1 cellular context compared by ENCODE assay signal in the genomic region with DNA sequence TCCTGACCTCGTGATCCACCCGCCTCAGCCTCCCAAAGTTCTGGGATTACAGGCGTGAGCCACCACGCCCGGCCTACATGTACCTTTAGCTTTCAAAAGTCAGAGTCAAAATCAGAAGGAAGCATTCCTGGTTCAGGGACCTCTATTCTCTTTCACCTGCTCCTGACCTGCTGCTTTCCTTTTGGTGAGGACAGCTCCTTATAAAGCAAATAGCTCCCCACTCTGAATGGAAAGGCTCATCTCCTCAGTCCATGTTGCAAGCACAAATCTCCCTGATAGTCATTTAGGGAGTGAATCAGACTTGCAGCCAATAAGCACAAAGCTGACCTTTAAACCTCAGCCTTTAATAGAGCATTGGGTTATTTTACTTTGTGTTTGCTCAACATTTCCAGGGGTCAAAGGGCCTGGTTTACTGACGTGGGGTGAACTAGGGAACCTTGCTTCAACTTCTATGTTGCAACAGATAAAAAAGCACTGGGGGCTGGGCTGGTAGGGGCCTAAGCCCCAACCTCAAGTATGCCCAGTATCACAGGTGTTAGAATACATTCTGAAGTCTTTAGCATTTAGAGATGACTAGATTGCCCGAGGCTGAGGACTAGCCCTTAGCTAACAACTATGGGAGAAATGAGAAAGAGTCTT.
TF ChIP-seq lines count a peak whose summit lies in the region.

No MANE protein-coding gene starts in this region.

TF ChIP-seq in HepG2, 621 proteins besides CTCF, POLR2A, EP300 and RAD21 (continued from another document and continues in another):
- TF ChIP-seq, protein P1, sequence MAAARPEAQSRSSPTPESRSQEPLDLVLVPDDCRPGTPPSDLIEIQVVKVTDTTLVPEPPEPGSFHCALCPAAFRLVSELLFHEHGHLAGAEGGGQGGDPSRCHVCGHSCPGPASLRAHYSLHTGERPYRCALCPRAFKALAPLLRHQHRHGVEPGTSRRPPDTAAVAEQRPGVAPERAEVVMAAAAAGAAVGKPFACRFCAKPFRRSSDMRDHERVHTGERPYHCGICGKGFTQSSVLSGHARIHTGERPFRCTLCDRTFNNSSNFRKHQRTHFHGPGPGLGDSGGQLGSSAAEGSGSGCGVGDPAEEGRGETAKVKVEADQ (CRISPR knock-in tag; IDR thresholded peaks at IDR 0.05; ENCODE audit: borderline replicate concordance), result no peak
- TF ChIP-seq MAZ (IDR thresholded peaks at IDR 0.05; ENCODE audit: borderline replicate concordance, low read depth, low read length), result no peak
- peak; percentile 74 for TF ChIP-seq MAZ (CRISPR knock-in tag; IDR thresholded peaks at IDR 0.05; ENCODE audit: low read depth)
- TF ChIP-seq, protein P2, sequence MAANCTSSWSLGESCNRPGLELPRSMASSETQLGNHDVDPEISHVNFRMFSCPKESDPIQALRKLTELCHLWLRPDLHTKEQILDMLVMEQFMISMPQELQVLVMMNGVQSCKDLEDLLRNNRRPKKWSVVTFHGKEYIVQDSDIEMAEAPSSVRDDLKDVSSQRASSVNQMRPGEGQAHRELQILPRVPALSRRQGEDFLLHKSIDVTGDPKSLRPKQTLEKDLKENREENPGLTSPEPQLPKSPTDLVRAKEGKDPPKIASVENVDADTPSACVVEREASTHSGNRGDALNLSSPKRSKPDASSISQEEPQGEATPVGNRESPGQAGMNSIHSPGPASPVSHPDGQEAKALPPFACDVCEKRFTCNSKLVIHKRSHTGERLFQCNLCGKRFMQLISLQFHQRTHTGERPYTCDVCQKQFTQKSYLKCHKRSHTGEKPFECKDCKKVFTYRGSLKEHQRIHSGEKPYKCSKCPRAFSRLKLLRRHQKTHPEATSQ (CRISPR knock-in tag; IDR thresholded peaks at IDR 0.05; ENCODE audit: borderline replicate concordance), result peak; percentile 74; the same call in 1 of the 2 replicates
- no peak for TF ChIP-seq TCF7L2 (IDR thresholded peaks at IDR 0.05; ENCODE audit: low read depth, low read length)
- TF ChIP-seq GZF1 (CRISPR knock-in tag; IDR thresholded peaks at IDR 0.05), result peak; percentile 35; the same call in 1 of the 2 replicates
- peak; percentile 61 for TF ChIP-seq ZNF792 (CRISPR knock-in tag; IDR thresholded peaks at IDR 0.05)
- TF ChIP-seq TBP (CRISPR knock-in tag; IDR thresholded peaks at IDR 0.05), result 0 out of 2 replicates have a peak, but pooled peaks have one; percentile 28
- TF ChIP-seq, protein P3, sequence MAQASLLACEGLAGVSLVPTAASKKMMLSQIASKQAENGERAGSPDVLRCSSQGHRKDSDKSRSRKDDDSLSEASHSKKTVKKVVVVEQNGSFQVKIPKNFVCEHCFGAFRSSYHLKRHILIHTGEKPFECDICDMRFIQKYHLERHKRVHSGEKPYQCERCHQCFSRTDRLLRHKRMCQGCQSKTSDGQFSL (CRISPR knock-in tag; IDR thresholded peaks at IDR 0.05), result 0 out of 2 replicates have a peak, but pooled peaks have one; percentile 51
- TF ChIP-seq NRL (CRISPR knock-in tag; IDR thresholded peaks at IDR 0.05; ENCODE audit: borderline replicate concordance), result no peak
- no peak for TF ChIP-seq RAD51 (IDR thresholded peaks at IDR 0.05; ENCODE audit: borderline replicate concordance)
- TF ChIP-seq, protein P4, sequence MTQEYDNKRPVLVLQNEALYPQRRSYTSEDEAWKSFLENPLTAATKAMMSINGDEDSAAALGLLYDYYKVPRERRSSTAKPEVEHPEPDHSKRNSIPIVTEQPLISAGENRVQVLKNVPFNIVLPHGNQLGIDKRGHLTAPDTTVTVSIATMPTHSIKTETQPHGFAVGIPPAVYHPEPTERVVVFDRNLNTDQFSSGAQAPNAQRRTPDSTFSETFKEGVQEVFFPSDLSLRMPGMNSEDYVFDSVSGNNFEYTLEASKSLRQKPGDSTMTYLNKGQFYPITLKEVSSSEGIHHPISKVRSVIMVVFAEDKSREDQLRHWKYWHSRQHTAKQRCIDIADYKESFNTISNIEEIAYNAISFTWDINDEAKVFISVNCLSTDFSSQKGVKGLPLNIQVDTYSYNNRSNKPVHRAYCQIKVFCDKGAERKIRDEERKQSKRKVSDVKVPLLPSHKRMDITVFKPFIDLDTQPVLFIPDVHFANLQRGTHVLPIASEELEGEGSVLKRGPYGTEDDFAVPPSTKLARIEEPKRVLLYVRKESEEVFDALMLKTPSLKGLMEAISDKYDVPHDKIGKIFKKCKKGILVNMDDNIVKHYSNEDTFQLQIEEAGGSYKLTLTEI (CRISPR knock-in tag; conservative IDR thresholded peaks at IDR 0.05), result no peak
- no peak for TF ChIP-seq ZNF30 (CRISPR knock-in tag; IDR thresholded peaks at IDR 0.05)
- peak; percentile 97 for TF ChIP-seq HMG20A (CRISPR knock-in tag; IDR thresholded peaks at IDR 0.05; ENCODE audit: borderline replicate concordance)
- TF ChIP-seq, protein P5, sequence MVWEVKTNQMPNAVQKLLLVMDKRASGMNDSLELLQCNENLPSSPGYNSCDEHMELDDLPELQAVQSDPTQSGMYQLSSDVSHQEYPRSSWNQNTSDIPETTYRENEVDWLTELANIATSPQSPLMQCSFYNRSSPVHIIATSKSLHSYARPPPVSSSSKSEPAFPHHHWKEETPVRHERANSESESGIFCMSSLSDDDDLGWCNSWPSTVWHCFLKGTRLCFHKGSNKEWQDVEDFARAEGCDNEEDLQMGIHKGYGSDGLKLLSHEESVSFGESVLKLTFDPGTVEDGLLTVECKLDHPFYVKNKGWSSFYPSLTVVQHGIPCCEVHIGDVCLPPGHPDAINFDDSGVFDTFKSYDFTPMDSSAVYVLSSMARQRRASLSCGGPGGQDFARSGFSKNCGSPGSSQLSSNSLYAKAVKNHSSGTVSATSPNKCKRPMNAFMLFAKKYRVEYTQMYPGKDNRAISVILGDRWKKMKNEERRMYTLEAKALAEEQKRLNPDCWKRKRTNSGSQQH (CRISPR knock-in tag; IDR thresholded peaks at IDR 0.05; ENCODE audit: low read depth), result peak; percentile 57; the same call in 1 of the 2 replicates
- peak; percentile 93 for TF ChIP-seq HMG20B (CRISPR knock-in tag; conservative IDR thresholded peaks at IDR 0.05)
- TF ChIP-seq ELF1 (CRISPR knock-in tag; IDR thresholded peaks at IDR 0.05), result peak; percentile 23; the same call in 1 of the 2 replicates
- TF ChIP-seq, protein P6, sequence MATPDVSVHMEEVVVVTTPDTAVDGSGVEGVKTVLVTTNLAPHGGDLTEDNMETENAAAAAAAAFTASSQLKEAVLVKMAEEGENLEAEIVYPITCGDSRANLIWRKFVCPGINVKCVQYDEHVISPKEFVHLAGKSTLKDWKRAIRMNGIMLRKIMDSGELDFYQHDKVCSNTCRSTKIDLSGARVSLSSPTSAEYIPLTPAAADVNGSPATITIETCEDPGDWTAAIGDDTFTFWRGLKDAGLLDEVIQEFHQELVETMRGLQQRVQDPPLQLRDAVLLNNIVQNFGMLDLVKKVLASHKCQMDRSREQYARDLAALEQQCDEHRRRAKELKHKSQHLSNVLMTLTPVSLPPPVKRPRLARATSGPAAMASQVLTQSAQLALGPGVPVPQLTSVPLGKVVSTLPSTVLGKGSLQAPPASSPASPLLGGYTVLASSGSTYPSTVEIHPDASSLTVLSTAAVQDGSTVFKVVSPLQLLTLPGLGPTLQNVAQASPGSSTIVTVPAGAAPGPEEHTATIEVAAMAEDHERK (CRISPR knock-in tag; IDR thresholded peaks at IDR 0.05; ENCODE audit: low read depth), result no peak; the same call in 1 of the 2 replicates
- peak; percentile 93 for TF ChIP-seq TCF7 (IDR thresholded peaks at IDR 0.05; ENCODE audit: low read depth)
- no peak for TF ChIP-seq KDM1A (CRISPR knock-in tag; IDR thresholded peaks at IDR 0.05)
- peak; percentile 87 for TF ChIP-seq DPF2 (CRISPR knock-in tag; IDR thresholded peaks at IDR 0.05; ENCODE audit: borderline replicate concordance, low read depth)
- TF ChIP-seq FLYWCH1 (CRISPR knock-in tag; IDR thresholded peaks at IDR 0.05), result no peak
- TF ChIP-seq FIP1L1 (IDR thresholded peaks at IDR 0.05; ENCODE audit: borderline replicate concordance, insufficient read depth, low read depth, low read length), result no peak
- TF ChIP-seq ZNF260 (CRISPR knock-in tag; IDR thresholded peaks at IDR 0.05; ENCODE audit: borderline replicate concordance, low read depth), result no peak
- TF ChIP-seq HNF4G (IDR thresholded peaks at IDR 0.05; ENCODE audit: borderline replicate concordance, low read depth, low read length), result peak; percentile 99
- TF ChIP-seq HNF4G (CRISPR knock-in tag; IDR thresholded peaks at IDR 0.05; ENCODE audit: borderline replicate concordance, low read depth), result peak; percentile 97
- TF ChIP-seq, protein P7, sequence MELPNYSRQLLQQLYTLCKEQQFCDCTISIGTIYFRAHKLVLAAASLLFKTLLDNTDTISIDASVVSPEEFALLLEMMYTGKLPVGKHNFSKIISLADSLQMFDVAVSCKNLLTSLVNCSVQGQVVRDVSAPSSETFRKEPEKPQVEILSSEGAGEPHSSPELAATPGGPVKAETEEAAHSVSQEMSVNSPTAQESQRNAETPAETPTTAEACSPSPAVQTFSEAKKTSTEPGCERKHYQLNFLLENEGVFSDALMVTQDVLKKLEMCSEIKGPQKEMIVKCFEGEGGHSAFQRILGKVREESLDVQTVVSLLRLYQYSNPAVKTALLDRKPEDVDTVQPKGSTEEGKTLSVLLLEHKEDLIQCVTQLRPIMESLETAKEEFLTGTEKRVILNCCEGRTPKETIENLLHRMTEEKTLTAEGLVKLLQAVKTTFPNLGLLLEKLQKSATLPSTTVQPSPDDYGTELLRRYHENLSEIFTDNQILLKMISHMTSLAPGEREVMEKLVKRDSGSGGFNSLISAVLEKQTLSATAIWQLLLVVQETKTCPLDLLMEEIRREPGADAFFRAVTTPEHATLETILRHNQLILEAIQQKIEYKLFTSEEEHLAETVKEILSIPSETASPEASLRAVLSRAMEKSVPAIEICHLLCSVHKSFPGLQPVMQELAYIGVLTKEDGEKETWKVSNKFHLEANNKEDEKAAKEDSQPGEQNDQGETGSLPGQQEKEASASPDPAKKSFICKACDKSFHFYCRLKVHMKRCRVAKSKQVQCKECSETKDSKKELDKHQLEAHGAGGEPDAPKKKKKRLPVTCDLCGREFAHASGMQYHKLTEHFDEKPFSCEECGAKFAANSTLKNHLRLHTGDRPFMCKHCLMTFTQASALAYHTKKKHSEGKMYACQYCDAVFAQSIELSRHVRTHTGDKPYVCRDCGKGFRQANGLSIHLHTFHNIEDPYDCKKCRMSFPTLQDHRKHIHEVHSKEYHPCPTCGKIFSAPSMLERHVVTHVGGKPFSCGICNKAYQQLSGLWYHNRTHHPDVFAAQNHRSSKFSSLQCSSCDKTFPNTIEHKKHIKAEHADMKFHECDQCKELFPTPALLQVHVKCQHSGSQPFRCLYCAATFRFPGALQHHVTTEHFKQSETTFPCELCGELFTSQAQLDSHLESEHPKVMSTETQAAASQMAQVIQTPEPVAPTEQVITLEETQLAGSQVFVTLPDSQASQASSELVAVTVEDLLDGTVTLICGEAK (IDR thresholded peaks at IDR 0.05), result no peak
- TF ChIP-seq, protein P7 (CRISPR knock-in tag; IDR thresholded peaks at IDR 0.05), result peak; percentile 70; the same call in 1 of the 2 replicates
- TF ChIP-seq ZNF451 (CRISPR knock-in tag; IDR thresholded peaks at IDR 0.05), result 0 out of 2 replicates have a peak, but pooled peaks have one; percentile 62
- no peak for TF ChIP-seq ZNF546 (CRISPR knock-in tag; conservative IDR thresholded peaks at IDR 0.05)
- TF ChIP-seq, protein P8, sequence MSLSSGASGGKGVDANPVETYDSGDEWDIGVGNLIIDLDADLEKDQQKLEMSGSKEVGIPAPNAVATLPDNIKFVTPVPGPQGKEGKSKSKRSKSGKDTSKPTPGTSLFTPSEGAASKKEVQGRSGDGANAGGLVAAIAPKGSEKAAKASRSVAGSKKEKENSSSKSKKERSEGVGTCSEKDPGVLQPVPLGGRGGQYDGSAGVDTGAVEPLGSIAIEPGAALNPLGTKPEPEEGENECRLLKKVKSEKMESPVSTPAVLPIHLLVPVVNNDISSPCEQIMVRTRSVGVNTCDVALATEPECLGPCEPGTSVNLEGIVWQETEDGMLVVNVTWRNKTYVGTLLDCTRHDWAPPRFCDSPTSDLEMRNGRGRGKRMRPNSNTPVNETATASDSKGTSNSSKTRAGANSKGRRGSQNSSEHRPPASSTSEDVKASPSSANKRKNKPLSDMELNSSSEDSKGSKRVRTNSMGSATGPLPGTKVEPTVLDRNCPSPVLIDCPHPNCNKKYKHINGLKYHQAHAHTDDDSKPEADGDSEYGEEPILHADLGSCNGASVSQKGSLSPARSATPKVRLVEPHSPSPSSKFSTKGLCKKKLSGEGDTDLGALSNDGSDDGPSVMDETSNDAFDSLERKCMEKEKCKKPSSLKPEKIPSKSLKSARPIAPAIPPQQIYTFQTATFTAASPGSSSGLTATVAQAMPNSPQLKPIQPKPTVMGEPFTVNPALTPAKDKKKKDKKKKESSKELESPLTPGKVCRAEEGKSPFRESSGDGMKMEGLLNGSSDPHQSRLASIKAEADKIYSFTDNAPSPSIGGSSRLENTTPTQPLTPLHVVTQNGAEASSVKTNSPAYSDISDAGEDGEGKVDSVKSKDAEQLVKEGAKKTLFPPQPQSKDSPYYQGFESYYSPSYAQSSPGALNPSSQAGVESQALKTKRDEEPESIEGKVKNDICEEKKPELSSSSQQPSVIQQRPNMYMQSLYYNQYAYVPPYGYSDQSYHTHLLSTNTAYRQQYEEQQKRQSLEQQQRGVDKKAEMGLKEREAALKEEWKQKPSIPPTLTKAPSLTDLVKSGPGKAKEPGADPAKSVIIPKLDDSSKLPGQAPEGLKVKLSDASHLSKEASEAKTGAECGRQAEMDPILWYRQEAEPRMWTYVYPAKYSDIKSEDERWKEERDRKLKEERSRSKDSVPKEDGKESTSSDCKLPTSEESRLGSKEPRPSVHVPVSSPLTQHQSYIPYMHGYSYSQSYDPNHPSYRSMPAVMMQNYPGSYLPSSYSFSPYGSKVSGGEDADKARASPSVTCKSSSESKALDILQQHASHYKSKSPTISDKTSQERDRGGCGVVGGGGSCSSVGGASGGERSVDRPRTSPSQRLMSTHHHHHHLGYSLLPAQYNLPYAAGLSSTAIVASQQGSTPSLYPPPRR (CRISPR knock-in tag; IDR thresholded peaks at IDR 0.05; ENCODE audit: borderline replicate concordance), result peak; percentile 93
- TF ChIP-seq ZNF343 (CRISPR knock-in tag; IDR thresholded peaks at IDR 0.05), result no peak
- TF ChIP-seq ZFAT (CRISPR knock-in tag; conservative IDR thresholded peaks at IDR 0.05), result no peak
